In genomic region chr19:55209430-55210119, GRCh38 we compare ENCODE assay signal across 13 cellular contexts. TPM values are rescaled to one million over a fixed set of nuclear protein-coding genes. Genes with fewer than 3 reads are reported as not detected.
DNase-seq lines count a peak whose midpoint lies in the region; ATAC-seq, FAIRE-seq and TF ChIP-seq lines count a peak whose summit lies in the region.
"Had no signal": no experiment of that assay in that cellular context is flagged by ENCODE, and none has a peak within 500 bp of the region (broad histone marks: within the 10 kb centered on the region; RNA-seq: fewer than 3 reads in every experiment).

PTPRH (minus strand) TSS chr19:55209501; CDS start chr19:55209433, 68 bp downstream.

- peaks cover 3% of the 10 kb centered on the region for H3K27me3 Mint-ChIP-seq in HFFc6 (ENCODE audit: insufficient read depth)

- dilution Hi-C loops in keratinocyte (cut with MboI; ENCODE audit: extremely low pct_ligation_motif_present, low sequenced_read_pairs): no loop called here

- H3K9ac ChIP-seq in keratinocyte (ENCODE audit: control insufficient read depth, extremely low read depth, insufficient read depth, low read length): peak within 1 kb of the TSS; percentile 47

- peaks cover 3% of the 10 kb centered on the region for H4K20me1 ChIP-seq in keratinocyte (ENCODE audit: control insufficient read depth, extremely low read depth, insufficient read depth, low read length)

- 46% methylated on average over 17 of the region's 18 CpGs for WGBS in A549 (ENCODE audit: missing lambda C conversion rate)

- H3K9me1 ChIP-seq in keratinocyte (ENCODE audit: control insufficient read depth, extremely low read depth, insufficient read depth, low read length): peaks cover 9% of the 10 kb centered on the region

- H3K9me3 ChIP-seq in A549: no peaks in the 10 kb centered on the region
- no peaks in the 10 kb centered on the region for H3K9me3 ChIP-seq in keratinocyte (ENCODE audit: control insufficient read depth, low read depth, low read length)
- H3K9me3 ChIP-seq: BE2C had no signal

- no peaks in the 10 kb centered on the region for H3K79me2 ChIP-seq in keratinocyte (ENCODE audit: control insufficient read depth, insufficient read depth, low read length)

- peak within 1 kb of the TSS; percentile 64 for H3K4me2 ChIP-seq in A549
- H3K4me2 ChIP-seq in keratinocyte (ENCODE audit: control insufficient read depth, extremely low read depth, insufficient read depth, low read depth, low read length): peak within 1 kb of the TSS; percentile 58

- TF ChIP-seq RAD21 in A549 (conservative IDR thresholded peaks at IDR 0.05 in 1 of 2, IDR thresholded peaks at IDR 0.05 in 1 of 2): no peak

- POLR2A ChIA-PET in A549 (lab: Yijun Ruan, JAX): interaction anchor here (1.0 to 1.3 kb wide), 4 partner anchors 13 to 198 kb away, joined by 4 to 7 read pairs (median 5); no protein-coding TSS in a partner anchor

- DNase-seq in A549 (ENCODE audit: low read depth in 1 of 2, low spot score in 1 of 2): peak; percentile 46 to 73
- peak; percentile 11 for DNase-seq in HFFc6
- DNase-seq in keratinocyte (ENCODE audit: low read depth, low spot score): no peak
- no peak for DNase-seq in dedifferentiated amniotic fluid mesenchymal stem cell (ENCODE audit: extremely low spot score)
- DNase-seq in NCI-H1436 treated with DMSO at 0.1 percent for 48 hours (lab: John Stamatoyannopoulos, UW): no peak
- DNase-seq in amniotic stem cell (lab: John Stamatoyannopoulos, UW): no peak
- DNase-seq: BE2C; caudate nucleus; NCI-H1105 treated with DMSO at 0.1 percent for 48 hours; stimulated activated CD4-positive, alpha-beta T cell treated with anti-CD3 and anti-CD28 coated beads, Interleukin-4, amount 100 ng/mL, for 4 hours had no signal

- H2AFZ ChIP-seq in keratinocyte (ENCODE audit: control insufficient read depth, low read length): no peak within 1 kb of the TSS

- H3K36me3 Mint-ChIP-seq in HFFc6 (ENCODE audit: low read depth): peaks cover 5% of the 10 kb centered on the region

- H3K4me3 Mint-ChIP-seq in HFFc6: peak within 1 kb of the TSS; percentile 20

- peaks cover 32% of the 10 kb centered on the region for H3K4me1 Mint-ChIP-seq in HFFc6 (ENCODE audit: low read depth)

- no peaks in the 10 kb centered on the region for H3K27me3 ChIP-seq in keratinocyte (ENCODE audit: control insufficient read depth, extremely low read depth, insufficient read depth, low read length)
- H3K27me3 ChIP-seq: BE2C had no signal

- H3K36me3 ChIP-seq in keratinocyte (ENCODE audit: control insufficient read depth in 2 of 2, extremely low read depth in 1 of 2, insufficient read depth in 2 of 2, low read length in 2 of 2): no peaks in the 10 kb centered on the region
- H3K36me3 ChIP-seq: BE2C had no signal

- H3K4me1 ChIP-seq in A549: peaks cover 43% of the 10 kb centered on the region
- H3K4me1 ChIP-seq in keratinocyte (ENCODE audit: control insufficient read depth, extremely low read depth, insufficient read depth, low read length): peaks cover 24% of the 10 kb centered on the region

- FAIRE-seq in A549 (lab: Jason Lieb, UNC) (no peak), keratinocyte (lab: Jason Lieb, UNC) (no peak)

- TF ChIP-seq POLR2A in A549 (IDR thresholded peaks at IDR 0.05; ENCODE audit: low read length): no peak

- H3K4me3 ChIP-seq in A549: no peak within 1 kb of the TSS
- no peak within 1 kb of the TSS for H3K4me3 ChIP-seq in keratinocyte (ENCODE audit: control insufficient read depth in 2 of 3, extremely low read depth in 1 of 3, insufficient read depth in 2 of 3, low read depth in 1 of 3, low read length in 3 of 3)

- peak; percentile 52 to 55 for ATAC-seq in A549
- peak; percentile 54 for ATAC-seq in SK-N-SH treated with all-trans-retinoic acid at 6 μM for 48 hours
- ATAC-seq in GM19452 (IDR thresholded peaks at IDR 0.05; ENCODE audit: unreplicated experiment): no peak

- H3K27ac ChIP-seq in A549 (peak within 1 kb of the TSS; percentile 64 to 83), keratinocyte (ENCODE audit: control insufficient read depth, insufficient read depth, low read length) (peak within 1 kb of the TSS; percentile 70)

- H3K9me3 Mint-ChIP-seq in HFFc6: peaks cover 18% of the 10 kb centered on the region

- CTCF ChIA-PET in A549 (lab: Yijun Ruan, JAX): interaction anchor here (0.6 to 2.1 kb wide), 12 partner anchors 12 to 244 kb away, joined by 3 to 7 read pairs (median 4); partner anchors contain the start of gene DNAAF3

- no peak for TF ChIP-seq CTCF in A549 (IDR thresholded peaks at IDR 0.05)
- TF ChIP-seq CTCF in HFFc6 (IDR thresholded peaks at IDR 0.05): no peak
- no peak for TF ChIP-seq CTCF in keratinocyte (optimal IDR thresholded peaks at IDR 0.05 in 1 of 3, IDR thresholded peaks at IDR 0.05 in 1 of 3, conservative IDR thresholded peaks at IDR 0.05 in 1 of 3; ENCODE audit: extremely low read depth in 1 of 3, insufficient read depth in 2 of 3, low read length in 3 of 3)

- no peak for TF ChIP-seq EP300 in A549 (IDR thresholded peaks at IDR 0.05)

- H3K27ac Mint-ChIP-seq in HFFc6: peak within 1 kb of the TSS; percentile 84

TF ChIP-seq in A549, 52 proteins besides CTCF, POLR2A, EP300 and RAD21 (continues in another document):
- TF ChIP-seq JUNB (IDR thresholded peaks at IDR 0.05) (no peak), PBX3 (IDR thresholded peaks at IDR 0.05) (no peak), KDM1A (IDR thresholded peaks at IDR 0.05; ENCODE audit: low read depth) (no peak), CEBPB (IDR thresholded peaks at IDR 0.05) (no peak), EHMT2 (IDR thresholded peaks at IDR 0.05; ENCODE audit: low read depth) (no peak), HES2 (IDR thresholded peaks at IDR 0.05) (no peak), JUN (IDR thresholded peaks at IDR 0.05) (no peak), KDM5A (IDR thresholded peaks at IDR 0.05) (no peak), POLR2AphosphoS2 (conservative IDR thresholded peaks at IDR 0.05; ENCODE audit: low read length) (no peak), CHD2 (IDR thresholded peaks at IDR 0.05; ENCODE audit: low read length, partially characterized antibody) (no peak), RFX5 (IDR thresholded peaks at IDR 0.05) (no peak), MYC (IDR thresholded peaks at IDR 0.05; ENCODE audit: borderline replicate concordance, low read length) (no peak)

TF ChIP-seq in SK-N-SH treated with all-trans-retinoic acid at 6 μM for 48 hours, 23 proteins besides CTCF, POLR2A, EP300 and RAD21 (continues in another document):
- TF ChIP-seq BACH2 (CRISPR knock-in tag; IDR thresholded peaks at IDR 0.05; ENCODE audit: borderline replicate concordance) (no peak), ARNTL (CRISPR knock-in tag; IDR thresholded peaks at IDR 0.05; ENCODE audit: borderline replicate concordance, low read depth) (no peak), ZFP30 (CRISPR knock-in tag; IDR thresholded peaks at IDR 0.05) (no peak), ISL1 (CRISPR knock-in tag; IDR thresholded peaks at IDR 0.05) (no peak), PATZ1 (CRISPR knock-in tag; IDR thresholded peaks at IDR 0.05; ENCODE audit: borderline replicate concordance) (no peak), TOX (CRISPR knock-in tag; IDR thresholded peaks at IDR 0.05; ENCODE audit: borderline replicate concordance) (no peak), PPARA (CRISPR knock-in tag; IDR thresholded peaks at IDR 0.05; ENCODE audit: borderline replicate concordance) (no peak), POU6F1 (CRISPR knock-in tag; IDR thresholded peaks at IDR 0.05; ENCODE audit: borderline replicate concordance, low read depth) (no peak), ZC3H10 (CRISPR knock-in tag; IDR thresholded peaks at IDR 0.05) (no peak), RARB (CRISPR knock-in tag; IDR thresholded peaks at IDR 0.05) (no peak)

RNA-seq across cellular contexts. Expression of gene PTPRH, which starts in this region (rescaled TPM):
- 4.2 and 5.4 TPM in 2 replicates for polyA plus RNA-seq in A549 (2011; rRNA removed)
- 2.0 and 2.1 TPM in 2 replicates for polyA plus RNA-seq in A549 (2012; cell fraction: cytosol; rRNA removed)
- 2.8 and 3.6 TPM in 2 replicates for polyA plus RNA-seq in A549 (2012; cell fraction: nucleus; rRNA removed)
- 1.5 to 1.8 TPM (median 1.6 TPM) in 3 replicates for polyA plus RNA-seq in A549 (2017; fragmentation: RNase III; extraction: RNeasy Plus Mini Kit Qiagen cat#74134 plus additional on column Dnase treatment)
- 12.6 and 17.7 TPM in 2 replicates for polyA minus RNA-seq in A549 (2011; rRNA and poly(A)+ RNA removed)
- total RNA-seq in HFFc6 (2021; fragmentation: NEBNext Ultra II Directional; extraction: Animal tissue kit (Norgen Biotek cat#: 25700)): 1 to 10 TPM in 1 of 6 experiments, under 1 TPM in 5; 0.45 to 1.0 (median 0.59) TPM
- 0.06 to 0.17 TPM (median 0.09 TPM) in 3 replicates for polyA plus RNA-seq in keratinocyte
- polyA plus RNA-seq in keratinocyte (2011; ENCODE audit: low read depth): 0.55 TPM
- polyA plus RNA-seq in keratinocyte (2011; cell fraction: cytosol; rRNA removed): 0.02 and 0.12 TPM in 2 replicates
- polyA plus RNA-seq in keratinocyte (2011; cell fraction: nucleus; rRNA removed): 0.08 and 0.27 TPM in 2 replicates
- polyA plus RNA-seq in keratinocyte (2012; ENCODE audit: low replicate concordance): 0.15 and 0.20 TPM in 2 replicates
- polyA minus RNA-seq in keratinocyte: 0.38 to 1.1 TPM in 2 of 3 replicates, not detected in the other
- polyA minus RNA-seq in keratinocyte (2011; cell fraction: cytosol; rRNA and poly(A)+ RNA removed): not detected
- polyA minus RNA-seq in keratinocyte (2011; cell fraction: nucleus; rRNA and poly(A)+ RNA removed): 0.47 and 1.3 TPM in 2 replicates
- total RNA-seq: OCI-LY7 had no signal

Comparison
In these comparisons a context has a peak if more than half of its experiments do, and no peak if none do; other contexts are left out.
1. DNase-seq: peak in A549 (2 of 2) and HFFc6 (single experiment); none in keratinocyte (single experiment), dedifferentiated amniotic fluid mesenchymal stem cell (single experiment), NCI-H1436 treated with DMSO at 0.1 percent for 48 hours (single experiment) and amniotic stem cell (single experiment).